ENCODE assay signal across 22 cellular contexts in the genomic region with DNA sequence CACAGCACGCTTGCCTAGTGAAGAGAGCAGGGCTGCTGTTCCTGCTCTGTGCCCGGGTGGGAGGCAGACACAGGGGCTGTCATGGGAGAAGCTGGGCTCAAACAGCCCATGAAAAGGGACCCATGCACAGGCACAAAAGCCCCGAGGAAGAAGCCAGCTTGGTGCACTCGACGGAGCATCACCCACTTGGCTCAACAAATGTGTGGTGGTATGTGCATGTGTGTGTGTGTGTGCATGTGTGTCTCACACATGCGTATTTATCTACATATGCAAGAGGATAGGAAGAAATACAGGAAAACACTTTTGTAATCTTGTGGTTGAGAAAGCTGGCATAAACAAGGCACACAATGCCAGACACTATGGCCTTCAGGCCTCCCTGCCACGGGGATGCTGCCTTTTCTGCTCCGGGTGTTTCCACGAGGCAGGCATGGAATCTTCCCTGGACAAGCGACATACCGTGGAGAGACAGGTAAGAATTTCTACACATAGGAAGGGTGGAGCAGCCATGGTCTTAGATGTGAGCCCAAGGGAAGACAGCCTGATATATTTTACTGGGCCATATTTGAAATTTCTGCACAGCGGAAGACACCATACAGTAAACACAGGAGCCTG. TPM values are rescaled to one million over a fixed set of nuclear protein-coding genes. Genes with fewer than 3 reads are reported as not detected.
A peak's percentile ranks its signal among the peaks of the same experiment; 100 is the strongest.
DNase-seq lines count a peak whose midpoint lies in the region; ATAC-seq and TF ChIP-seq lines count a peak whose summit lies in the region.
"Had no signal": no experiment of that assay in that cellular context is flagged by ENCODE, and none has a peak within 500 bp of the region (broad histone marks: within the 10 kb centered on the region; RNA-seq: fewer than 3 reads in every experiment).

No MANE protein-coding gene starts in this region.

- H3K4me1 Mint-ChIP-seq in natural killer cell treated with Interleukin-12 subunit alpha and Interleukin-12 subunit beta and Interleukin-15 and Interleukin-18, amount 100 ng/mL, for 72 hours (ENCODE audit: low read depth in 2 of 2): peaks cover 23 to 63% of the 10 kb centered on the region in 2 donors
- H3K4me1 Mint-ChIP-seq in natural killer cell: peaks cover 0 to 7% of the 10 kb centered on the region in 2 donors
- peaks cover 16% of the 10 kb centered on the region for H3K4me1 Mint-ChIP-seq in activated T-helper 17 cell treated with anti-CD3 and anti-CD28 coated beads, Interleukin-2, amount 50 U/mL, for 72 hours
- H3K4me1 Mint-ChIP-seq: immature natural killer cell had no signal

- TF ChIP-seq CTCF in natural killer cell (IDR thresholded peaks at IDR 0.05) (no peak), lower lobe of right lung (IDR thresholded peaks at IDR 0.05) (no peak)

- H3K36me3 ChIP-seq in lower lobe of right lung: no peaks in the 10 kb centered on the region
- H3K36me3 ChIP-seq: esophagus squamous epithelium, ovary had no signal

- no peak for ATAC-seq in natural killer cell treated with Interleukin-12 subunit alpha and Interleukin-12 subunit beta and Interleukin-15 and Interleukin-18, amount 100 ng/mL, for 72 hours
- no peak for ATAC-seq in natural killer cell
- ATAC-seq in activated T-helper 17 cell treated with anti-CD3 and anti-CD28 coated beads, Interleukin-2, amount 50 U/mL, for 72 hours (replicated peaks): no peak
- ATAC-seq in lower lobe of right lung: peak in 1 of 2 donors; percentile 2
- ATAC-seq in GM19035 (IDR thresholded peaks at IDR 0.05; ENCODE audit: unreplicated experiment): no peak
- ATAC-seq in GM21619 (IDR thresholded peaks at IDR 0.05; ENCODE audit: unreplicated experiment): no peak
- ATAC-seq: K562, sciatic nerve had no signal

- no peak overlapping the region for H3K4me3 ChIP-seq in lower lobe of right lung
- H3K4me3 ChIP-seq: esophagus squamous epithelium, K562, ovary had no signal

- H3K27me3 Mint-ChIP-seq in natural killer cell treated with Interleukin-12 subunit alpha and Interleukin-12 subunit beta and Interleukin-15 and Interleukin-18, amount 100 ng/mL, for 72 hours: peaks cover 3 to 10% of the 10 kb centered on the region in 2 donors
- H3K27me3 Mint-ChIP-seq in natural killer cell (ENCODE audit: low read depth in 2 of 2): peaks cover 15 to 16% of the 10 kb centered on the region in 2 donors
- H3K27me3 Mint-ChIP-seq in activated T-helper 17 cell treated with anti-CD3 and anti-CD28 coated beads, Interleukin-2, amount 50 U/mL, for 72 hours: peaks cover 7% of the 10 kb centered on the region

- H3K27ac Mint-ChIP-seq in natural killer cell treated with Interleukin-12 subunit alpha and Interleukin-12 subunit beta and Interleukin-15 and Interleukin-18, amount 100 ng/mL, for 72 hours: peak overlapping the region; percentile 76 to 94
- H3K27ac Mint-ChIP-seq in natural killer cell: peak overlapping the region in 1 of 2 donors; percentile 36
- H3K27ac Mint-ChIP-seq in activated T-helper 17 cell treated with anti-CD3 and anti-CD28 coated beads, Interleukin-2, amount 50 U/mL, for 72 hours: peak overlapping the region; percentile 66
- H3K27ac Mint-ChIP-seq: immature natural killer cell had no signal

- no peaks in the 10 kb centered on the region for H3K36me3 Mint-ChIP-seq in natural killer cell treated with Interleukin-12 subunit alpha and Interleukin-12 subunit beta and Interleukin-15 and Interleukin-18, amount 100 ng/mL, for 72 hours
- H3K36me3 Mint-ChIP-seq in natural killer cell: no peaks in the 10 kb centered on the region
- no peaks in the 10 kb centered on the region for H3K36me3 Mint-ChIP-seq in activated T-helper 17 cell treated with anti-CD3 and anti-CD28 coated beads, Interleukin-2, amount 50 U/mL, for 72 hours (ENCODE audit: low read depth)
- H3K36me3 Mint-ChIP-seq: immature natural killer cell had no signal

- H3K4me1 ChIP-seq in lower lobe of right lung: peaks cover 18% of the 10 kb centered on the region

- peak overlapping the region; percentile 56 for H3K4me3 Mint-ChIP-seq in natural killer cell treated with Interleukin-12 subunit alpha and Interleukin-12 subunit beta and Interleukin-15 and Interleukin-18, amount 100 ng/mL, for 72 hours
- H3K4me3 Mint-ChIP-seq in natural killer cell: no peak overlapping the region
- peak overlapping the region; percentile 29 for H3K4me3 Mint-ChIP-seq in activated T-helper 17 cell treated with anti-CD3 and anti-CD28 coated beads, Interleukin-2, amount 50 U/mL, for 72 hours
- H3K4me3 Mint-ChIP-seq: immature natural killer cell had no signal

- no peaks in the 10 kb centered on the region for H3K9me3 ChIP-seq in lower lobe of right lung
- H3K9me3 ChIP-seq: esophagus squamous epithelium, ovary had no signal

- peak overlapping the region; percentile 28 for H3K27ac ChIP-seq in lower lobe of right lung
- no peak overlapping the region for H3K27ac ChIP-seq in caudate nucleus (ENCODE audit: low read depth, low read length)
- H3K27ac ChIP-seq: esophagus squamous epithelium, ovary had no signal

- intact Hi-C loops in natural killer cell (cut with micrococcal nuclease) (no loop called here), lower lobe of right lung (cut with DNase I) (loop anchor here (10.0 kb wide), 1 partner anchor 52 kb away; no protein-coding TSS in a partner anchor)

- peaks cover 3% of the 10 kb centered on the region for H3K27me3 ChIP-seq in lower lobe of right lung (ENCODE audit: low read depth)
- H3K27me3 ChIP-seq: ovary had no signal

- H3K9me3 Mint-ChIP-seq in natural killer cell treated with Interleukin-12 subunit alpha and Interleukin-12 subunit beta and Interleukin-15 and Interleukin-18, amount 100 ng/mL, for 72 hours: no peaks in the 10 kb centered on the region
- no peaks in the 10 kb centered on the region for H3K9me3 Mint-ChIP-seq in natural killer cell
- no peaks in the 10 kb centered on the region for H3K9me3 Mint-ChIP-seq in activated T-helper 17 cell treated with anti-CD3 and anti-CD28 coated beads, Interleukin-2, amount 50 U/mL, for 72 hours
- H3K9me3 Mint-ChIP-seq: immature natural killer cell had no signal

- no peak for DNase-seq in natural killer cell treated with Interleukin-12 subunit alpha and Interleukin-12 subunit beta and Interleukin-15 and Interleukin-18, amount 100 ng/mL, for 72 hours (ENCODE audit: low spot score)
- no peak for DNase-seq in natural killer cell
- no peak for DNase-seq in lower lobe of right lung
- DNase-seq in caudate nucleus (lab: John Stamatoyannopoulos, UW): no peak
- DNase-seq: activated T-cell treated with anti-CD3 and anti-CD28 coated beads for 4 hours; amniotic stem cell; central memory CD4-positive, alpha-beta T cell; effector CD8-positive, alpha-beta T cell; esophagus squamous epithelium; immature natural killer cell; NCI-H1048; NCI-H2029; NCI-H524; ovary; Right ventricle myocardium superior had no signal

RNA-seq across cellular contexts. Expression of a gene that starts 4.9 kb away (rescaled TPM):
- total RNA-seq in natural killer cell treated with Interleukin-12 subunit alpha and Interleukin-12 subunit beta and Interleukin-15 and Interleukin-18, amount 100 ng/mL, for 72 hours: 1 to 10 TPM in 1 of 2 donors, not detected in 1; 3.3 TPM
- total RNA-seq in natural killer cell (10 to 100 TPM in 1 of 3 donors, 1 to 10 TPM in 1, under 1 TPM in 1; 0.66 to 48.1 (median 4.3) TPM), lower lobe of right lung (14.2 TPM)
- total RNA-seq in activated T-helper 17 cell treated with anti-CD3 and anti-CD28 coated beads, Interleukin-2, amount 50 U/mL, for 72 hours: not detected
- total RNA-seq: K562; myocyte; T-helper 1 cell treated with Interleukin-12 subunit alpha and Interleukin-12 subunit beta and Interleukin-4 antibody, amounts not matched to agents 30 ng/mL and 1 ng/mL, for 36 hours had no signal

RNA-seq across cellular contexts. Expression of a gene that starts 29.7 kb away (rescaled TPM):
- 10 to 100 TPM in 1 of 2 donors, under 1 TPM in 1; 0.64 to 12.4 TPM for total RNA-seq in natural killer cell treated with Interleukin-12 subunit alpha and Interleukin-12 subunit beta and Interleukin-15 and Interleukin-18, amount 100 ng/mL, for 72 hours
- 1 to 10 TPM; 1.7 to 2.3 (median 2.2) TPM for total RNA-seq in natural killer cell
- total RNA-seq in activated T-helper 17 cell treated with anti-CD3 and anti-CD28 coated beads, Interleukin-2, amount 50 U/mL, for 72 hours: 10 to 100 TPM in 1 of 2 donors, 1 to 10 TPM in 1; 9.2 to 33.6 TPM
- total RNA-seq in lower lobe of right lung: 1.0 TPM
